Comparison of ENCODE assay signal across 27 cellular contexts in genomic region chr12:85580562-85581168, GRCh38.
A peak's percentile ranks its signal among the peaks of the same experiment; 100 is the strongest.
DNase-seq lines count a peak whose midpoint lies in the region; ATAC-seq and TF ChIP-seq lines count a peak whose summit lies in the region.
"Had no signal": no experiment of that assay in that cellular context is flagged by ENCODE, and none has a peak within 500 bp of the region (broad histone marks: within the 10 kb centered on the region; RNA-seq: fewer than 3 reads in every experiment).

No MANE protein-coding gene starts in this region.

- DNase-seq in right cardiac atrium (peak in 2 of 3 donors; percentile 27 to 34), Right ventricle myocardium inferior (ENCODE audit: missing footprints) (no peak), adrenal gland (peak; percentile 38 to 74 (median 55)), fibroblast of pulmonary artery (ENCODE audit: low read depth) (peak; percentile 73), cortex of kidney (lab: John Stamatoyannopoulos, UW) (no peak), left lung (no peak)
- DNase-seq in activated CD4-positive, alpha-beta T cell treated with anti-CD3 and anti-CD28 coated beads for 48 hours: no peak
- DNase-seq: ACHN; activated CD4-positive, alpha-beta memory T cell treated with anti-CD3 and anti-CD28 coated beads for 36 hours; anterior cingulate cortex; caudate nucleus; head of caudate nucleus; KBM-7; kidney glomerular epithelial cell; MG63; NCI-H1417 treated with DMSO at 0.1 percent for 48 hours; NCI-H2081 treated with DMSO at 0.1 percent for 48 hours; NCI-H226; NCI-H69; stimulated activated CD8-positive, alpha-beta memory T cell treated with anti-CD3 and anti-CD28 coated beads, Interleukin-4, amount 100 ng/mL, for 48 hours; stimulated activated naive CD8-positive, alpha-beta T cell treated with anti-CD3 and anti-CD28 coated beads, Interleukin-15, amount 100 ng/mL, for 72 hours had no signal

- ATAC-seq in right cardiac atrium (peak; percentile 43 to 87), Right ventricle myocardium inferior (no peak), GM21360 (IDR thresholded peaks at IDR 0.05; ENCODE audit: unreplicated experiment) (no peak), left lung (no peak)
- ATAC-seq: activated CD4-positive, CD25-positive, alpha-beta regulatory T cell treated with anti-CD3 and anti-CD28 coated beads, Interleukin-2, amount 50 U/mL, for 24 hours; stimulated activated naive CD8-positive, alpha-beta T cell treated with anti-CD3 and anti-CD28 coated beads, Interleukin-15, amount 100 ng/mL, for 72 hours had no signal

- no peak overlapping the region for H3K27ac ChIP-seq in right cardiac atrium (ENCODE audit: low read length)
- H3K27ac ChIP-seq in adrenal gland: no peak overlapping the region
- no peak overlapping the region for H3K27ac ChIP-seq in left lung
- H3K27ac ChIP-seq: prostate gland, SJSA1 had no signal

- H3K9me3 ChIP-seq in right cardiac atrium (ENCODE audit: control insufficient read depth, low read length) (no peaks in the 10 kb centered on the region), adrenal gland (replicated peaks in 1 of 3) (no peaks in the 10 kb centered on the region), left lung (no peaks in the 10 kb centered on the region)
- H3K9me3 ChIP-seq: HAP-1, MG63, prostate gland, SJSA1, thyroid gland had no signal

- no peak overlapping the region for H3K4me3 ChIP-seq in right cardiac atrium (ENCODE audit: low read length)
- H3K4me3 ChIP-seq in adrenal gland: no peak overlapping the region
- no peak overlapping the region for H3K4me3 ChIP-seq in fibroblast of pulmonary artery (replicated peaks; ENCODE audit: low read depth, low read length)
- no peak overlapping the region for H3K4me3 ChIP-seq in left lung
- H3K4me3 ChIP-seq: HAP-1, MG63, prostate gland, SJSA1, thyroid gland had no signal

- WGBS in right cardiac atrium: 44% methylated on average over 3 of the region's 3 CpGs
- 16 to 28% (median 23%) methylated on average over 3 of the region's 3 CpGs for WGBS in adrenal gland, 4 donors

- no peak for TF ChIP-seq POLR2A in adrenal gland (IDR thresholded peaks at IDR 0.05)

- intact Hi-C loops in right cardiac atrium (cut with DNase I) (no loop called here), Right ventricle myocardium inferior (cut with DNase I) (no loop called here), adrenal gland (cut with DNase I) (no loop called here), left lung (cut with DNase I) (no loop called here)

- no peak for TF ChIP-seq CTCF in adrenal gland (IDR thresholded peaks at IDR 0.05)
- TF ChIP-seq CTCF in fibroblast of pulmonary artery (IDR thresholded peaks at IDR 0.05; ENCODE audit: low read length, missing control alignments): no peak
- TF ChIP-seq CTCF in left lung (IDR thresholded peaks at IDR 0.05): no peak

- H3K4me1 ChIP-seq in right cardiac atrium (ENCODE audit: control insufficient read depth, insufficient read depth, low read length) (no peaks in the 10 kb centered on the region), adrenal gland (replicated peaks in 1 of 2) (no peaks in the 10 kb centered on the region), left lung (no peaks in the 10 kb centered on the region)
- H3K4me1 ChIP-seq: HAP-1, prostate gland, SJSA1, thyroid gland had no signal

- H3K36me3 ChIP-seq in adrenal gland (replicated peaks in 1 of 2): no peaks in the 10 kb centered on the region
- H3K36me3 ChIP-seq in left lung: no peaks in the 10 kb centered on the region
- H3K36me3 ChIP-seq: HAP-1, MG63, prostate gland, SJSA1, thyroid gland had no signal

- H3K27me3 ChIP-seq in right cardiac atrium (ENCODE audit: control insufficient read depth, insufficient read depth) (no peaks in the 10 kb centered on the region), adrenal gland (no peaks in the 10 kb centered on the region), left lung (no peaks in the 10 kb centered on the region)
- H3K27me3 ChIP-seq: MG63, SJSA1, thyroid gland had no signal

Comparison
In these comparisons a context has a peak if more than half of its experiments do, and no peak if none do; other contexts are left out.
1. ATAC-seq: peak in right cardiac atrium (2 of 2); none in Right ventricle myocardium inferior (single experiment), GM21360 (single experiment) and left lung (single experiment).
2. DNase-seq: peak in right cardiac atrium (2 of 3), adrenal gland (7 of 7) and fibroblast of pulmonary artery (single experiment); none in Right ventricle myocardium inferior (single experiment), cortex of kidney (single experiment), activated CD4-positive, alpha-beta T cell treated with anti-CD3 and anti-CD28 coated beads for 48 hours (single experiment) and left lung (0 of 2).